In genomic region chr12:120013659-120014380, GRCh38 we compare ENCODE assay signal across 1 cellular context.
TF ChIP-seq lines count a peak whose summit lies in the region.

No MANE protein-coding gene starts in this region.

TF ChIP-seq in HepG2, 621 proteins besides CTCF, POLR2A, EP300 and RAD21 (continued from another document and continues in another):
- TF ChIP-seq PREB (CRISPR knock-in tag; IDR thresholded peaks at IDR 0.05) (no peak), MED1 (CRISPR knock-in tag; IDR thresholded peaks at IDR 0.05) (peak; percentile 39; the same call in 1 of the 2 replicates), CERS6 (CRISPR knock-in tag; IDR thresholded peaks at IDR 0.05) (no peak), ZBTB3 (CRISPR knock-in tag; IDR thresholded peaks at IDR 0.05; ENCODE audit: borderline replicate concordance, low read depth) (no peak), PCBP1 (IDR thresholded peaks at IDR 0.05; ENCODE audit: borderline replicate concordance, low read depth, low read length) (no peak), MAX (IDR thresholded peaks at IDR 0.05) (no peak), MAZ (IDR thresholded peaks at IDR 0.05; ENCODE audit: borderline replicate concordance, low read depth, low read length) (no peak), MAZ (CRISPR knock-in tag; IDR thresholded peaks at IDR 0.05; ENCODE audit: low read depth) (no peak), TEF (CRISPR knock-in tag; IDR thresholded peaks at IDR 0.05) (no peak), RORA (CRISPR knock-in tag; IDR thresholded peaks at IDR 0.05) (no peak), RBM39 (IDR thresholded peaks at IDR 0.05; ENCODE audit: low read depth, low read length, poor library complexity, severe bottlenecking) (no peak), REL (CRISPR knock-in tag; conservative IDR thresholded peaks at IDR 0.05) (no peak), FOXA3 (CRISPR knock-in tag; IDR thresholded peaks at IDR 0.05) (peak; percentile 88), ZFP62 (CRISPR knock-in tag; IDR thresholded peaks at IDR 0.05) (no peak), MTF2 (CRISPR knock-in tag; IDR thresholded peaks at IDR 0.05; ENCODE audit: borderline replicate concordance) (no peak), ZKSCAN5 (CRISPR knock-in tag; IDR thresholded peaks at IDR 0.05) (no peak), IRF1 (CRISPR knock-in tag; IDR thresholded peaks at IDR 0.05; ENCODE audit: low read depth) (no peak), ZNF382 (CRISPR knock-in tag; IDR thresholded peaks at IDR 0.05; ENCODE audit: borderline replicate concordance) (no peak), ZNF770 (CRISPR knock-in tag; IDR thresholded peaks at IDR 0.05) (no peak), PAXIP1 (CRISPR knock-in tag; conservative IDR thresholded peaks at IDR 0.05) (peak; percentile 72), RARG (CRISPR knock-in tag; IDR thresholded peaks at IDR 0.05; ENCODE audit: low read depth) (no peak), MNT (IDR thresholded peaks at IDR 0.05) (no peak), SRSF4 (IDR thresholded peaks at IDR 0.05; ENCODE audit: low read depth, low read length, poor library complexity, severe bottlenecking) (no peak), TP53 (CRISPR knock-in tag; conservative IDR thresholded peaks at IDR 0.05) (no peak), ZNF17 (CRISPR knock-in tag; IDR thresholded peaks at IDR 0.05) (no peak), E2F5 (CRISPR knock-in tag; conservative IDR thresholded peaks at IDR 0.05) (no peak), RNF2 (conservative IDR thresholded peaks at IDR 0.05; ENCODE audit: low read depth) (no peak), ZNF44 (CRISPR knock-in tag; IDR thresholded peaks at IDR 0.05) (no peak), ZNF451 (CRISPR knock-in tag; IDR thresholded peaks at IDR 0.05) (no peak), NFKBIZ (CRISPR knock-in tag; IDR thresholded peaks at IDR 0.05) (no peak), NFYB (CRISPR knock-in tag; IDR thresholded peaks at IDR 0.05) (no peak), NKX3-1 (CRISPR knock-in tag; IDR thresholded peaks at IDR 0.05) (no peak), RBM22 (optimal IDR thresholded peaks at IDR 0.05; ENCODE audit: low read length) (no peak), FIP1L1 (IDR thresholded peaks at IDR 0.05; ENCODE audit: borderline replicate concordance, insufficient read depth, low read depth, low read length) (no peak), JUND (CRISPR knock-in tag; IDR thresholded peaks at IDR 0.05) (peak; percentile 72; the same call in 1 of the 2 replicates), ZNF446 (CRISPR knock-in tag; IDR thresholded peaks at IDR 0.05) (no peak), ZNF432 (CRISPR knock-in tag; IDR thresholded peaks at IDR 0.05; ENCODE audit: borderline replicate concordance) (no peak), GMEB2 (CRISPR knock-in tag; IDR thresholded peaks at IDR 0.05; ENCODE audit: low read depth) (no peak), REXO4 (CRISPR knock-in tag; IDR thresholded peaks at IDR 0.05; ENCODE audit: borderline replicate concordance) (no peak), REPIN1 (CRISPR knock-in tag; IDR thresholded peaks at IDR 0.05; ENCODE audit: borderline replicate concordance, low read depth) (no peak), ZNF563 (CRISPR knock-in tag; IDR thresholded peaks at IDR 0.05) (no peak), NR1H2 (CRISPR knock-in tag; IDR thresholded peaks at IDR 0.05; ENCODE audit: borderline replicate concordance, low read depth) (no peak), ZNF205 (CRISPR knock-in tag; IDR thresholded peaks at IDR 0.05) (no peak), ZBTB34 (CRISPR knock-in tag; IDR thresholded peaks at IDR 0.05) (no peak), CCDC6 (CRISPR knock-in tag; IDR thresholded peaks at IDR 0.05) (no peak), RAD51 (IDR thresholded peaks at IDR 0.05; ENCODE audit: borderline replicate concordance) (no peak), ZNF558 (CRISPR knock-in tag; IDR thresholded peaks at IDR 0.05; ENCODE audit: borderline replicate concordance) (no peak), IKZF5 (CRISPR knock-in tag; IDR thresholded peaks at IDR 0.05) (no peak; the same call in 1 of the 2 replicates), SALL2 (CRISPR knock-in tag; IDR thresholded peaks at IDR 0.05) (no peak), ZNF552 (CRISPR knock-in tag; IDR thresholded peaks at IDR 0.05; ENCODE audit: borderline replicate concordance) (no peak), ZNF317 (CRISPR knock-in tag; IDR thresholded peaks at IDR 0.05) (0 out of 2 replicates have a peak, but pooled peaks have one; percentile 30), ZBTB14 (CRISPR knock-in tag; IDR thresholded peaks at IDR 0.05) (no peak)
